ENCODE assay signal across 8 cellular contexts in the genomic region with DNA sequence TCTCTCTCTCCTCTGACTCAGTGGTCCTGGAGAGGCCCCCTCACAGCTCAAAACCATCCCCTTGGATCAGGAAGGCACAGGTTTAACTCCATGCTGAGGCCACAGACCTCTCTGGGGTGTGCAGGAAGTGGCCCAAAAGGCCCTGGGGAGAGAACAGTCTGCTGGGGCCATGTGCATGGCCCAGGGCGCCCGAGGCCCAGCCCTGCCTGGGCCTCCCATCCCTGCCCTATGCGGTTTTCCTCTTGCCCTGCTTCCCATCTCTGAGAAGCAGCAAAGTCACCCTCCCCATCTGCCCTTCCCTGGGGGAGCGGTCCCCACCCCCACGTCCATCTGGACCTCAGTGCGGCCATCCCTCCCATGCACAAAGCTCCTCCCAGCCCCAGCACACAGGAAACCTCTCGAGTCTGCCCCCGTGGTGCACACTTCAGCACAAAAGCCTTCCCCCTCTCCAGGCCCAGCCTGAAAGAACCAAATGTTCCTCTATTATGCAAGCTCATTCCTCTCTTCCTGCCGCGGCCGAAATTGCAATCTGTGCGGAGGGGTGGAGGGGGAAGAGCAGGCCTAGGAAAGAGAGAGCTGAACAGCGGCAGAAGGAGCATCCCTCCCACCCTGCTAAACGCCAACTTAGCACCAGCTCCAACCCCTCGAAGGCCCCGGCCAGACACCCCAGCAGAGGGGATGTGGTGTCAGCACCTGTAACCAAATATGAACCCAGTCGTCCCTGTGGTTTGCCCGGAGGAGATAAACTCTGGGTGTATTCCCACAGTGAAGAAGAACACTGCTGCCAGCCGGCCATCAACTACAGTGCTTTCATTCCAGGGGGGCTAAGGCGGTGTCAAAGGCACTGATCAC.
A peak's percentile ranks its signal among the peaks of the same experiment; 100 is the strongest.
DNase-seq lines count a peak whose midpoint lies in the region; ATAC-seq and TF ChIP-seq lines count a peak whose summit lies in the region.

No MANE protein-coding gene starts in this region.

- DNase-seq in CD1c-positive myeloid dendritic cell (ENCODE audit: extremely low spot score): peak; percentile 84
- DNase-seq in Jurkat, Clone E6-1 (ENCODE audit: low read depth, low spot score): peak; percentile 97
- DNase-seq in RWPE1 (ENCODE audit: low spot score): peak; percentile 32
- peak; percentile 95 for DNase-seq in fibroblast of gingiva (ENCODE audit: low read depth)
- DNase-seq in HPDE6-E6E7 (ENCODE audit: extremely low spot score): no peak

- peak overlapping the region; percentile 82 for H3K27ac ChIP-seq in RWPE1

- POLR2A ChIA-PET in RWPE1 (lab: Yijun Ruan, JAX; ENCODE audit: low non-redundant PET): no interaction called here

- H3K27me3 Mint-ChIP-seq in nephron (ENCODE audit: low read depth): peaks cover 16% of the 10 kb centered on the region

- H3K4me3 Mint-ChIP-seq in nephron: peak overlapping the region in 1 of 3 experiments; percentile 38

- H3K4me3 ChIP-seq in Jurkat, Clone E6-1 (ENCODE audit: low read length): no peak overlapping the region

- ATAC-seq in GM19467 (IDR thresholded peaks at IDR 0.05; ENCODE audit: unreplicated experiment) (no peak), HG03135 (IDR thresholded peaks at IDR 0.05; ENCODE audit: unreplicated experiment) (no peak)

- peaks cover 80% of the 10 kb centered on the region for H3K4me1 Mint-ChIP-seq in nephron

- H3K27ac Mint-ChIP-seq in nephron: peak overlapping the region; percentile 87 to 94 (median 92)

- no peaks in the 10 kb centered on the region for H3K36me3 Mint-ChIP-seq in nephron (ENCODE audit: low read depth)

- CTCF ChIA-PET in RWPE1 (lab: Yijun Ruan, JAX): interaction anchor here (1.3 to 1.4 kb wide), 2 partner anchors 10 to 16 kb away, joined by 4 read pairs; no protein-coding TSS in a partner anchor

- TF ChIP-seq CTCF in RWPE1 (conservative IDR thresholded peaks at IDR 0.05; ENCODE audit: low read depth) (no peak), nephron (IDR thresholded peaks at IDR 0.05; ENCODE audit: unreplicated experiment in 3 of 3) (no peak)

- peaks cover 17% of the 10 kb centered on the region for H3K9me3 Mint-ChIP-seq in nephron
